ENCODE assay signal across 12 cellular contexts in the genomic region with DNA sequence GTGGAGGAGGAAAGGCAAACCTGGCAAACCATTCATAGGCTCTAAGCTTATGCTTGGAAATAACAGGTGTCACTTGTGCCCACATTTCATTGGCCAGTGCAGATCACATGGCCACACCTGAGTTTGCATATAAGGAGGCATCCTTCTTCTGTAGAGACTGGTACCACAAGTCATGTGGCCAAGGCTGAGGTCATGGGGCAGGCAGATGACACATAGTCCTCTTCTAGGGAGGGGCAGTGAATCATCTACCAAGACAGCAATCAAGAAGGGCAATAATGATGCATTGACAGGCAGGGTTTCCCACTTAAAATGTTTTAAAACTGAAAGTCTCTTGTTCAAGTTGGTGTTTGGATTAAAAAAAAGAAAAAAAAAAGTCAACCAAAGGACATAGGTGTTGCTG.
DNase-seq lines count a peak whose midpoint lies in the region; ATAC-seq lines count a peak whose summit lies in the region.
"Had no signal": no experiment of that assay in that cellular context is flagged by ENCODE, and none has a peak within 500 bp of the region (broad histone marks: within the 10 kb centered on the region; RNA-seq: fewer than 3 reads in every experiment).

No MANE protein-coding gene starts in this region.

- no peaks in the 10 kb centered on the region for H3K27me3 ChIP-seq in MG63
- H3K27me3 ChIP-seq: esophagus squamous epithelium, spleen had no signal

- no peaks in the 10 kb centered on the region for H3K36me3 ChIP-seq in MG63

- no peak overlapping the region for H3K4me3 ChIP-seq in MG63
- H3K4me3 ChIP-seq: esophagus squamous epithelium, spleen had no signal

- no peak for ATAC-seq in GM19023 (IDR thresholded peaks at IDR 0.05; ENCODE audit: unreplicated experiment)
- ATAC-seq in HG03565 (IDR thresholded peaks at IDR 0.05; ENCODE audit: unreplicated experiment): no peak

- H3K9me3 ChIP-seq in MG63: no peaks in the 10 kb centered on the region
- H3K9me3 ChIP-seq: esophagus squamous epithelium, spleen had no signal

- DNase-seq in HCEC 1CT: peak; percentile 31
- DNase-seq in MG63: peak; percentile 27
- DNase-seq in activated T-helper 9 cell treated with anti-CD3 and anti-CD28 coated beads, Interleukin-2, amount 50 U/mL, for 16 hours (ENCODE audit: low read depth): peak; percentile 4
- DNase-seq in stimulated activated CD4-positive, alpha-beta T cell treated with anti-CD3 and anti-CD28 coated beads, Interleukin-15, amount 100 ng/mL, for 48 hours (ENCODE audit: low read depth in 2 of 2): peak; percentile 33 to 35
- no peak for DNase-seq in NCI-H146 treated with DMSO at 0.1 percent for 48 hours (lab: John Stamatoyannopoulos, UW; ENCODE audit: unreplicated experiment)
- DNase-seq: Calu3, esophagus squamous epithelium, NCI-H2081, nephron progenitor cell, spleen had no signal
